ENCODE assay signal across 1 cellular context in the genomic region with DNA sequence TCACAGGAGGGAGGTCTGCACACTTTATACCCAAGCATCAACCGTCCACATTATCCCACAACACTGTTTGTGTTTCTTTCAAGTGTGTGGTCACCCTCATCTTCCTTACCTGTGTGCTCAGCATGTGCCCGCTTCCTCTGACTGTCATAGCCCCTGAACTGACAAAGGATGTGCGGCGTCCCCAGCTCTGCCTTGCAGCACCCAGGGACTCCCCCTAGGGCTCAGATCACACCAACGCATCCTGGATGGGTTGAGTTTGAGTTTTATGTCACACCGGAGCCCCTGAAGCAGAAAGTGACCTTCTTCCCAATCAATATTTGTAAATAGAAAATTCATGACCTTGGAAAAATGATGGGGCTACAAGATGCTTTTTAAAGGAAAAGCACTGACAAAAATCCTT.
TF ChIP-seq lines count a peak whose summit lies in the region.

No MANE protein-coding gene starts in this region.

TF ChIP-seq in GM23338, 12 proteins besides CTCF, POLR2A, EP300 and RAD21 (continued from another document):
- no peak for TF ChIP-seq REST (IDR thresholded peaks at IDR 0.05; ENCODE audit: unreplicated experiment)
